Comparison of ENCODE assay signal across 22 cellular contexts in genomic region chr10:88161070-88161469, GRCh38.
A peak's percentile ranks its signal among the peaks of the same experiment; 100 is the strongest.
DNase-seq lines count a peak whose midpoint lies in the region; ATAC-seq, FAIRE-seq and TF ChIP-seq lines count a peak whose summit lies in the region.
"Had no signal": no experiment of that assay in that cellular context is flagged by ENCODE, and none has a peak within 500 bp of the region (broad histone marks: within the 10 kb centered on the region; RNA-seq: fewer than 3 reads in every experiment).

No MANE protein-coding gene starts in this region.

- 0 out of 2 replicates have a peak overlapping the region, but pooled peaks have one; percentile 20 for H2AFZ ChIP-seq in DND-41 (ENCODE audit: low read depth, low read length)

- H3K4me1 ChIP-seq in DND-41 (ENCODE audit: insufficient read depth, low read length) (0 out of 2 replicates have a peak, but pooled peaks cover 3% of the 10 kb centered on the region), uterus (peaks cover 4 to 9% of the 10 kb centered on the region in 2 donors)
- H3K4me1 ChIP-seq: Caco-2 had no signal

- no peak overlapping the region for H3K4me3 ChIP-seq in DND-41 (ENCODE audit: low read depth in 1 of 2, low read length in 2 of 2)
- H3K4me3 ChIP-seq in uterus, result no peak overlapping the region
- H3K4me3 ChIP-seq in MG63, result no peak overlapping the region
- H3K4me3 ChIP-seq: A549; BLaER1 treated with 17β-estradiol and CSF1 and Interleukin-3, amounts not matched to agents 10 nM and 100 nM; GM12878 had no signal

- intact Hi-C loops in uterus (cut with DNase I; ENCODE audit: low total_unique reads), result no loop called here

- TF ChIP-seq CTCF in DND-41 (IDR thresholded peaks at IDR 0.05; ENCODE audit: borderline replicate concordance, extremely low read depth, low read length, poor library complexity, severe bottlenecking), result no peak
- TF ChIP-seq CTCF in uterus (IDR thresholded peaks at IDR 0.05), result no peak

- H4K20me1 ChIP-seq in DND-41 (ENCODE audit: insufficient read depth, low read length), result no peaks in the 10 kb centered on the region
- H4K20me1 ChIP-seq: BLaER1 treated with 17β-estradiol and CSF1 and Interleukin-3, amounts not matched to agents 10 nM and 100 nM had no signal

- peak; percentile 11 for DNase-seq in NCI-H146 (lab: John Stamatoyannopoulos, UW)
- no peak for DNase-seq in NCI-H146 treated with DMSO at 0.1 percent for 48 hours (lab: John Stamatoyannopoulos, UW; ENCODE audit: unreplicated experiment)
- no peak for DNase-seq in DND-41
- DNase-seq in uterus, result no peak
- no peak for DNase-seq in HTR-8/SVneo (ENCODE audit: insufficient read length, low spot score)
- DNase-seq in MG63, result no peak
- DNase-seq: AML-193; Caco-2; Calu3; CD4-positive, alpha-beta T cell; CD8-positive, alpha-beta T cell; DMS79 treated with DMSO at 0.1 percent for 48 hours; EL; GDM1 had no signal

- H3K9ac ChIP-seq in DND-41 (ENCODE audit: low read depth, low read length), result no peak overlapping the region
- H3K9ac ChIP-seq: BLaER1 treated with 17β-estradiol and CSF1 and Interleukin-3, amounts not matched to agents 10 nM and 100 nM had no signal

- H3K9me3 ChIP-seq in DND-41 (ENCODE audit: insufficient read depth, low read length, severe bottlenecking) (no peaks in the 10 kb centered on the region), uterus (no peaks in the 10 kb centered on the region), MG63 (no peaks in the 10 kb centered on the region)
- H3K9me3 ChIP-seq: A549, Caco-2 had no signal

- H3K27me3 ChIP-seq in DND-41 (ENCODE audit: insufficient read depth, low read length, poor library complexity) (no peaks in the 10 kb centered on the region), uterus (no peaks in the 10 kb centered on the region), MG63 (no peaks in the 10 kb centered on the region)
- H3K27me3 ChIP-seq: BLaER1 treated with 17β-estradiol and CSF1 and Interleukin-3, amounts not matched to agents 10 nM and 100 nM had no signal

- H3K27ac ChIP-seq in DND-41 (ENCODE audit: low read length) (no peak overlapping the region), uterus (peak overlapping the region; percentile 3 to 31)
- H3K27ac ChIP-seq: 22Rv1; A549; BLaER1 treated with 17β-estradiol and CSF1 and Interleukin-3, amounts not matched to agents 10 nM and 100 nM; C4-2B had no signal

- TF ChIP-seq POLR2A in uterus (IDR thresholded peaks at IDR 0.05), result no peak

- ATAC-seq in DND-41 (ENCODE audit: insufficient read depth, low read depth) (no peak), SK-N-SH treated with all-trans-retinoic acid at 6 μM for 48 hours (no peak)
- ATAC-seq: A549; CD8-positive, alpha-beta T cell; GM12878 had no signal

- no peaks in the 10 kb centered on the region for H3K36me3 ChIP-seq in DND-41 (ENCODE audit: insufficient read depth, low read length)
- no peaks in the 10 kb centered on the region for H3K36me3 ChIP-seq in uterus
- H3K36me3 ChIP-seq in MG63, result no peaks in the 10 kb centered on the region
- H3K36me3 ChIP-seq: BLaER1 treated with 17β-estradiol and CSF1 and Interleukin-3, amounts not matched to agents 10 nM and 100 nM had no signal

- FAIRE-seq in HTR-8/SVneo (lab: Jason Lieb, UNC), result no peak
- FAIRE-seq: A549, D721Med, GM12878, GM12892 had no signal

- no peak overlapping the region for H3K4me2 ChIP-seq in DND-41 (ENCODE audit: insufficient read depth, low read length)
- H3K4me2 ChIP-seq: A549; BLaER1 treated with 17β-estradiol and CSF1 and Interleukin-3, amounts not matched to agents 10 nM and 100 nM had no signal

- H3K79me2 ChIP-seq in DND-41 (ENCODE audit: insufficient read depth, low read length), result no peaks in the 10 kb centered on the region

TF ChIP-seq in SK-N-SH treated with all-trans-retinoic acid at 6 μM for 48 hours, 23 proteins besides CTCF, POLR2A, EP300 and RAD21:
- peak; percentile 73; the same call in 1 of the 2 replicates for TF ChIP-seq TCF4 (CRISPR knock-in tag; IDR thresholded peaks at IDR 0.05; ENCODE audit: borderline replicate concordance)
- TF ChIP-seq GLIS3 (CRISPR knock-in tag; IDR thresholded peaks at IDR 0.05), result no peak
- TF ChIP-seq POU6F1 (CRISPR knock-in tag; IDR thresholded peaks at IDR 0.05; ENCODE audit: borderline replicate concordance, low read depth), result no peak
- TF ChIP-seq PATZ1 (CRISPR knock-in tag; IDR thresholded peaks at IDR 0.05; ENCODE audit: borderline replicate concordance), result no peak
